ENCODE assay signal across 19 cellular contexts in genomic region chr12:40474630-40475029, GRCh38.
DNase-seq lines count a peak whose midpoint lies in the region; ATAC-seq and TF ChIP-seq lines count a peak whose summit lies in the region.
"Had no signal": no experiment of that assay in that cellular context is flagged by ENCODE, and none has a peak within 500 bp of the region (broad histone marks: within the 10 kb centered on the region; RNA-seq: fewer than 3 reads in every experiment).

No MANE protein-coding gene starts in this region.

- intact Hi-C loops in tibial artery (cut with DNase I; ENCODE audit: low total_unique reads), result no loop called here

- H3K27me3 ChIP-seq in cardiac muscle cell, result no peaks in the 10 kb centered on the region
- no peaks in the 10 kb centered on the region for H3K27me3 ChIP-seq in right atrium auricular region
- H3K27me3 ChIP-seq in brain microvascular endothelial cell (replicated peaks), result no peaks in the 10 kb centered on the region
- H3K27me3 ChIP-seq in upper lobe of left lung, result no peaks in the 10 kb centered on the region
- no peaks in the 10 kb centered on the region for H3K27me3 ChIP-seq in tibial artery

- H3K27ac ChIP-seq in cardiac muscle cell (peak overlapping the region; percentile 13), right atrium auricular region (no peak overlapping the region), brain microvascular endothelial cell (no peak overlapping the region), upper lobe of left lung (no peak overlapping the region), tibial artery (no peak overlapping the region)
- H3K27ac ChIP-seq: C4-2B, PC-9 had no signal

- whole genome bisulfite sequencing in upper lobe of left lung, 2 donors, result 54 to 69% methylated on average over 1 of the region's 1 CpG

- TF ChIP-seq EP300 in upper lobe of left lung (IDR thresholded peaks at IDR 0.05), result no peak

- TF ChIP-seq CTCF in cardiac muscle cell (IDR thresholded peaks at IDR 0.05; ENCODE audit: low read depth, low read length) (no peak), right atrium auricular region (IDR thresholded peaks at IDR 0.05) (no peak), epithelial cell of esophagus (IDR thresholded peaks at IDR 0.05; ENCODE audit: insufficient read depth, low read depth, low read length, missing control alignments) (no peak), brain microvascular endothelial cell (IDR thresholded peaks at IDR 0.05; ENCODE audit: low read depth, low read length, missing control alignments) (no peak), upper lobe of left lung (IDR thresholded peaks at IDR 0.05) (no peak), tibial artery (IDR thresholded peaks at IDR 0.05) (no peak)

- H3K4me1 ChIP-seq in cardiac muscle cell (ENCODE audit: low read depth) (peaks cover 16% of the 10 kb centered on the region), right atrium auricular region (no peaks in the 10 kb centered on the region), upper lobe of left lung (no peaks in the 10 kb centered on the region), tibial artery (no peaks in the 10 kb centered on the region)

- no peaks in the 10 kb centered on the region for H3K9me3 ChIP-seq in cardiac muscle cell (ENCODE audit: low read depth)
- H3K9me3 ChIP-seq in right atrium auricular region, result no peaks in the 10 kb centered on the region
- H3K9me3 ChIP-seq in upper lobe of left lung, result no peaks in the 10 kb centered on the region
- H3K9me3 ChIP-seq in tibial artery, result no peaks in the 10 kb centered on the region

- no peak for ATAC-seq in upper lobe of left lung (ENCODE audit: low FRiP score in 2 of 2)

- no peak for TF ChIP-seq POLR2A in upper lobe of left lung (IDR thresholded peaks at IDR 0.05)

- in situ Hi-C loops in brain microvascular endothelial cell (cut with HindIII; ENCODE audit: low pct_ligation_motif_present, low sequenced_read_pairs), result no loop called here

- H3K4me3 ChIP-seq in cardiac muscle cell (no peak overlapping the region), right atrium auricular region (no peak overlapping the region), epithelial cell of esophagus (ENCODE audit: low read length) (no peak overlapping the region), brain microvascular endothelial cell (ENCODE audit: low read depth, low read length) (no peak overlapping the region), upper lobe of left lung (no peak overlapping the region), tibial artery (no peak overlapping the region)
- H3K4me3 ChIP-seq: GM12878, PC-9 had no signal

- DNase-seq in cardiac muscle cell (ENCODE audit: low read depth in 1 of 2, low spot score in 1 of 2) (no peak), right atrium auricular region (ENCODE audit: low spot score) (no peak), NCI-H345 (lab: John Stamatoyannopoulos, UW) (peak; percentile 73), epithelial cell of esophagus (ENCODE audit: low read depth) (peak; percentile 67), brain microvascular endothelial cell (no peak), upper lobe of left lung (no peak), tibial artery (no peak)
- DNase-seq: DMS 273 treated with DMSO at 0.1 percent for 48 hours, GDM1, HFFc6, IMR-90, NCI-H1436 treated with DMSO at 0.1 percent for 48 hours, NCI-H2029 treated with DMSO at 0.1 percent for 48 hours, NCI-H2227 treated with DMSO at 0.1 percent for 48 hours, NCI-H526, PC-9, SW 1271 had no signal

- no peaks in the 10 kb centered on the region for H3K36me3 ChIP-seq in cardiac muscle cell
- H3K36me3 ChIP-seq in right atrium auricular region, result no peaks in the 10 kb centered on the region
- no peaks in the 10 kb centered on the region for H3K36me3 ChIP-seq in brain microvascular endothelial cell (replicated peaks)
- H3K36me3 ChIP-seq in upper lobe of left lung, result no peaks in the 10 kb centered on the region
- H3K36me3 ChIP-seq in tibial artery, result no peaks in the 10 kb centered on the region

Comparison
In these comparisons a context has a peak if more than half of its experiments do, and no peak if none do; other contexts are left out.
1. DNase-seq: peak in NCI-H345 (single experiment) and epithelial cell of esophagus (single experiment); none in cardiac muscle cell (0 of 2), right atrium auricular region (single experiment), brain microvascular endothelial cell (single experiment), upper lobe of left lung (0 of 2) and tibial artery (0 of 2).